Comparison of ENCODE assay signal across 8 cellular contexts in genomic region chr6:38702471-38703397, GRCh38. TPM values are rescaled to one million over a fixed set of nuclear protein-coding genes. Genes with fewer than 3 reads are reported as not detected.
DNase-seq lines count a peak whose midpoint lies in the region; ATAC-seq and TF ChIP-seq lines count a peak whose summit lies in the region.

Gene GLO1, minus strand, starts transcription at chr6:38703145. Its CDS starts 91 bp downstream, at chr6:38703054.

- H3K4me1 Mint-ChIP-seq in activated CD4-positive, alpha-beta T cell treated with anti-CD3 and anti-CD28 coated beads, Interleukin-2, amount 10 ng/mL, durations not matched to agents 7 days and 5 days: peaks cover 42% of the 10 kb centered on the region

- CTCF ChIA-PET in activated CD4-positive, alpha-beta T cell treated with anti-CD3 and anti-CD28 coated beads, Interleukin-2, amount 10 ng/mL, durations not matched to agents 7 days and 5 days (lab: Charles Lee): interaction anchor here (0.6 to 3.9 kb wide), 5 partner anchors 8 to 442 kb away, joined by 3 to 23 read pairs (median 4); partner anchors contain the start of gene DNAH8

- H3K27ac Mint-ChIP-seq in activated CD4-positive, alpha-beta T cell treated with anti-CD3 and anti-CD28 coated beads, Interleukin-2, amount 10 ng/mL, durations not matched to agents 7 days and 5 days: peak within 1 kb of the TSS; percentile 89

- H3K9ac ChIP-seq in BLaER1: peak within 1 kb of the TSS; percentile 88

- ATAC-seq in GM19328 (IDR thresholded peaks at IDR 0.05; ENCODE audit: unreplicated experiment): peak; percentile 99
- peak; percentile 99 for ATAC-seq in HG03520 (IDR thresholded peaks at IDR 0.05; ENCODE audit: unreplicated experiment)

- H3K4me3 Mint-ChIP-seq in activated CD4-positive, alpha-beta T cell treated with anti-CD3 and anti-CD28 coated beads, Interleukin-2, amount 10 ng/mL, durations not matched to agents 7 days and 5 days: peak within 1 kb of the TSS; percentile 82

- H3K27me3 Mint-ChIP-seq in activated CD4-positive, alpha-beta T cell treated with anti-CD3 and anti-CD28 coated beads, Interleukin-2, amount 10 ng/mL, durations not matched to agents 7 days and 5 days: peaks cover 11% of the 10 kb centered on the region

- peaks cover 24% of the 10 kb centered on the region for H3K9me3 Mint-ChIP-seq in activated CD4-positive, alpha-beta T cell treated with anti-CD3 and anti-CD28 coated beads, Interleukin-2, amount 10 ng/mL, durations not matched to agents 7 days and 5 days

- H3K36me3 ChIP-seq in BLaER1: peaks cover 36% of the 10 kb centered on the region

- peaks cover 32% of the 10 kb centered on the region for H3K9me3 ChIP-seq in BLaER1

- H3K27ac ChIP-seq in BLaER1: peak within 1 kb of the TSS; percentile 91
- peak within 1 kb of the TSS; percentile 92 to 93 for H3K27ac ChIP-seq in coronary artery
- peak within 1 kb of the TSS; percentile 89 for H3K27ac ChIP-seq in layer of hippocampus (ENCODE audit: low read depth, low read length)

- peaks cover 9% of the 10 kb centered on the region; the same call in 1 of the 2 replicates for H4K20me1 ChIP-seq in BLaER1

- DNase-seq in NCI-H69 (lab: John Stamatoyannopoulos, UW) (peak; percentile 98), coronary artery (ENCODE audit: low spot score) (peak; percentile 98)
- DNase-seq in activated CD4-positive, alpha-beta T cell treated with anti-CD3 and anti-CD28 coated beads, Interleukin-2, amount 10 ng/mL, durations not matched to agents 7 days and 5 days: peak; percentile 97
- peak; percentile 88 to 91 for DNase-seq in stimulated activated CD4-positive, alpha-beta T cell treated with anti-CD3 and anti-CD28 coated beads, Interleukin-1b, Interleukin-23, amount 100 ng/mL, for 4 hours (ENCODE audit: low read depth in 2 of 2)

- peaks cover 43% of the 10 kb centered on the region for H3K36me3 Mint-ChIP-seq in activated CD4-positive, alpha-beta T cell treated with anti-CD3 and anti-CD28 coated beads, Interleukin-2, amount 10 ng/mL, durations not matched to agents 7 days and 5 days (ENCODE audit: low read depth)

- no peak for TF ChIP-seq CTCF in coronary artery (IDR thresholded peaks at IDR 0.05)

- H3K4me2 ChIP-seq in BLaER1: peak within 1 kb of the TSS; percentile 81

- H3K4me3 ChIP-seq in BLaER1 (peak within 1 kb of the TSS; percentile 77), coronary artery (peak within 1 kb of the TSS; percentile 86)

- H3K27me3 ChIP-seq in BLaER1 (no peaks in the 10 kb centered on the region), layer of hippocampus (ENCODE audit: control insufficient read depth, insufficient read depth, low read length) (no peaks in the 10 kb centered on the region)

- peaks cover 5% of the 10 kb centered on the region; the same call in 1 of the 2 replicates for H3K4me1 ChIP-seq in BLaER1

- POLR2A ChIA-PET in activated CD4-positive, alpha-beta T cell treated with anti-CD3 and anti-CD28 coated beads, Interleukin-2, amount 10 ng/mL, durations not matched to agents 7 days and 5 days (lab: Charles Lee): interaction anchor here (0.6 to 0.7 kb wide), 3 partner anchors 23 to 1270 kb away, joined by 3 to 6 read pairs (median 5); partner anchors contain the start of gene CMTR1

RNA-seq across cellular contexts. Expression of gene GLO1, which starts in this region (rescaled TPM):
- total RNA-seq in activated CD4-positive, alpha-beta T cell treated with anti-CD3 and anti-CD28 coated beads, Interleukin-2, amount 10 ng/mL, durations not matched to agents 7 days and 5 days: 10 to 100 TPM; 77.1 to 85.6 TPM

Comparison
In these comparisons a context has a peak if more than half of its experiments do, and no peak if none do; other contexts are left out.
1. Peak in every context shown above with its lines: DNase-seq, ATAC-seq, H3K4me3 ChIP-seq and H3K27ac ChIP-seq.